In the genomic region with DNA sequence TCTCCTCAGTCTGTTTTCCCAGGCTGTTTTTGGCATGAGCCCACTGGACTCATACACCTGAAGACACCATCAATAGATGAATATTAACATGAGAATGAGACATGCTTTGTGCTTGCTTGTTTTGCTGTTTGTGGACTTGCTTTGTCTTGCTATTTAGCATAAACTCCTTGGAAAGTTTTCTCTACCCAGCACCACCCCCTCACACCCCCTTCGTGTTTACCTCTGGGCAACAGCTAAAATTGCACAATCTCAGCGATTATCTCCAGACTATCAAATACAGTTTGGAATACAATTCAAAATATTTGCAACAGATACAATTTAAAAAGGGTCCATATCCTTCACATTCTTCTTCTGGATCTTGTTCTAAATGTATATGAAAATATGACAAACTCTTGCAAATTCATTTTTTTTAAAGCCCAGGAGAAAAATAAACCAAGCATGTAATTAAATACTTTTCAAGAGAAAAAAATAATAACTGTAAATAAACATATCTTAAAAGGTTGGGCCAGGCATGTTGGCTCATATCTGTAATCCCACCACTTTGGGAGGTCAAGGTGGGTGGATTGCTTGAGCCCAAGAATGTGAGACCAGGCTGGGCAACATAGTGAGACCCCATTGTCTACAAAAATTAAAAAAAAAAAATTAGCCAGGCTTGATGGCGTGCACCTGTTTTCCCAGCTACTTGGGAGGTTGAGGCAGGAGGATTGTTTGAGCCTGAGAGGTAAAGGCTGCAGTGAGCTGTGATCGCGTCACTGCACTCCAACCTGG, we compare ENCODE assay signal across 1 cellular context.
TF ChIP-seq lines count a peak whose summit lies in the region.

No MANE protein-coding gene starts in this region.

TF ChIP-seq in GM23338, 12 proteins besides CTCF, POLR2A, EP300 and RAD21 (continued from another document):
- TF ChIP-seq, protein P1, sequence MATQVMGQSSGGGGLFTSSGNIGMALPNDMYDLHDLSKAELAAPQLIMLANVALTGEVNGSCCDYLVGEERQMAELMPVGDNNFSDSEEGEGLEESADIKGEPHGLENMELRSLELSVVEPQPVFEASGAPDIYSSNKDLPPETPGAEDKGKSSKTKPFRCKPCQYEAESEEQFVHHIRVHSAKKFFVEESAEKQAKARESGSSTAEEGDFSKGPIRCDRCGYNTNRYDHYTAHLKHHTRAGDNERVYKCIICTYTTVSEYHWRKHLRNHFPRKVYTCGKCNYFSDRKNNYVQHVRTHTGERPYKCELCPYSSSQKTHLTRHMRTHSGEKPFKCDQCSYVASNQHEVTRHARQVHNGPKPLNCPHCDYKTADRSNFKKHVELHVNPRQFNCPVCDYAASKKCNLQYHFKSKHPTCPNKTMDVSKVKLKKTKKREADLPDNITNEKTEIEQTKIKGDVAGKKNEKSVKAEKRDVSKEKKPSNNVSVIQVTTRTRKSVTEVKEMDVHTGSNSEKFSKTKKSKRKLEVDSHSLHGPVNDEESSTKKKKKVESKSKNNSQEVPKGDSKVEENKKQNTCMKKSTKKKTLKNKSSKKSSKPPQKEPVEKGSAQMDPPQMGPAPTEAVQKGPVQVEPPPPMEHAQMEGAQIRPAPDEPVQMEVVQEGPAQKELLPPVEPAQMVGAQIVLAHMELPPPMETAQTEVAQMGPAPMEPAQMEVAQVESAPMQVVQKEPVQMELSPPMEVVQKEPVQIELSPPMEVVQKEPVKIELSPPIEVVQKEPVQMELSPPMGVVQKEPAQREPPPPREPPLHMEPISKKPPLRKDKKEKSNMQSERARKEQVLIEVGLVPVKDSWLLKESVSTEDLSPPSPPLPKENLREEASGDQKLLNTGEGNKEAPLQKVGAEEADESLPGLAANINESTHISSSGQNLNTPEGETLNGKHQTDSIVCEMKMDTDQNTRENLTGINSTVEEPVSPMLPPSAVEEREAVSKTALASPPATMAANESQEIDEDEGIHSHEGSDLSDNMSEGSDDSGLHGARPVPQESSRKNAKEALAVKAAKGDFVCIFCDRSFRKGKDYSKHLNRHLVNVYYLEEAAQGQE (IDR thresholded peaks at IDR 0.05; ENCODE audit: unreplicated experiment) = no peak
- no peak for TF ChIP-seq JUNB (IDR thresholded peaks at IDR 0.05; ENCODE audit: unreplicated experiment)
- TF ChIP-seq CREB1 (CRISPR knock-in tag; IDR thresholded peaks at IDR 0.05; ENCODE audit: low read depth) = no peak
- TF ChIP-seq, protein P2, sequence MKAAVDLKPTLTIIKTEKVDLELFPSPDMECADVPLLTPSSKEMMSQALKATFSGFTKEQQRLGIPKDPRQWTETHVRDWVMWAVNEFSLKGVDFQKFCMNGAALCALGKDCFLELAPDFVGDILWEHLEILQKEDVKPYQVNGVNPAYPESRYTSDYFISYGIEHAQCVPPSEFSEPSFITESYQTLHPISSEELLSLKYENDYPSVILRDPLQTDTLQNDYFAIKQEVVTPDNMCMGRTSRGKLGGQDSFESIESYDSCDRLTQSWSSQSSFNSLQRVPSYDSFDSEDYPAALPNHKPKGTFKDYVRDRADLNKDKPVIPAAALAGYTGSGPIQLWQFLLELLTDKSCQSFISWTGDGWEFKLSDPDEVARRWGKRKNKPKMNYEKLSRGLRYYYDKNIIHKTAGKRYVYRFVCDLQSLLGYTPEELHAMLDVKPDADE (IDR thresholded peaks at IDR 0.05) = no peak
- TF ChIP-seq EZH2phosphoT487 (IDR thresholded peaks at IDR 0.05; ENCODE audit: unreplicated experiment) = no peak
- no peak for TF ChIP-seq NANOG (IDR thresholded peaks at IDR 0.05; ENCODE audit: borderline replicate concordance)
- TF ChIP-seq ZNF114 (CRISPR knock-in tag; IDR thresholded peaks at IDR 0.05) = no peak
- TF ChIP-seq ZNF331 (CRISPR knock-in tag; IDR thresholded peaks at IDR 0.05; ENCODE audit: low read depth) = no peak
